In genomic region chr3:25448750-25449684, GRCh38 we compare ENCODE assay signal across 9 cellular contexts. TPM values are rescaled to one million over a fixed set of nuclear protein-coding genes. Genes with fewer than 3 reads are reported as not detected.
DNase-seq lines count a peak whose midpoint lies in the region; ATAC-seq and TF ChIP-seq lines count a peak whose summit lies in the region.
"Had no signal": no experiment of that assay in that cellular context is flagged by ENCODE, and none has a peak within 500 bp of the region (broad histone marks: within the 10 kb centered on the region; RNA-seq: fewer than 3 reads in every experiment).

No MANE protein-coding gene starts in this region.

- H3K27me3 Mint-ChIP-seq in CD8-positive, alpha-beta memory T cell = peaks cover 0 to 5% of the 10 kb centered on the region in 2 donors

- POLR2A ChIA-PET in CD8-positive, alpha-beta memory T cell (lab: Charles Lee) = no interaction called here

- H3K4me1 ChIP-seq in subcutaneous abdominal adipose tissue (ENCODE audit: control insufficient read depth in 5 of 5, insufficient read depth in 5 of 5, low read length in 5 of 5) = peaks cover 0 to 17% (median 15%) of the 10 kb centered on the region in 5 donors
- no peaks in the 10 kb centered on the region for H3K4me1 ChIP-seq in CD8-positive, alpha-beta memory T cell (ENCODE audit: insufficient read depth, low read length)

- in situ Hi-C loops in astrocyte of the spinal cord (cut with HindIII; ENCODE audit: low sequenced_read_pairs) = no loop called here

- H3K9me3 ChIP-seq in subcutaneous abdominal adipose tissue (ENCODE audit: control insufficient read depth in 5 of 5, low read length in 5 of 5) = no peaks in the 10 kb centered on the region
- H3K9me3 ChIP-seq in CD8-positive, alpha-beta memory T cell (ENCODE audit: low read length) = no peaks in the 10 kb centered on the region
- H3K9me3 ChIP-seq: neutrophil had no signal

- no peaks in the 10 kb centered on the region for H3K27me3 ChIP-seq in subcutaneous abdominal adipose tissue (ENCODE audit: control insufficient read depth in 5 of 5, insufficient read depth in 4 of 5, low read length in 5 of 5)
- H3K27me3 ChIP-seq in CD8-positive, alpha-beta memory T cell (ENCODE audit: insufficient read depth, low read length, poor library complexity, severe bottlenecking) = no peaks in the 10 kb centered on the region
- H3K27me3 ChIP-seq: neutrophil had no signal

- peak overlapping the region; percentile 12 for H3K27ac ChIP-seq in subcutaneous abdominal adipose tissue (ENCODE audit: low read depth, low read length)
- H3K27ac ChIP-seq in CD8-positive, alpha-beta memory T cell (ENCODE audit: low read depth, low read length) = no peak overlapping the region
- H3K27ac ChIP-seq: neutrophil had no signal

- peak overlapping the region in 1 of 5 donors; percentile 28 for H3K9ac ChIP-seq in subcutaneous abdominal adipose tissue (ENCODE audit: low read length in 5 of 5)

- CTCF ChIA-PET in CD8-positive, alpha-beta memory T cell (lab: Charles Lee) = no interaction called here

- no peak overlapping the region for H3K27ac Mint-ChIP-seq in CD8-positive, alpha-beta memory T cell

- H3K36me3 Mint-ChIP-seq in CD8-positive, alpha-beta memory T cell = no peaks in the 10 kb centered on the region

- H3K9me3 Mint-ChIP-seq in CD8-positive, alpha-beta memory T cell = peaks cover 0 to 3% (median 0%) of the 10 kb centered on the region in 5 donors

- ATAC-seq in GM18519 (IDR thresholded peaks at IDR 0.05; ENCODE audit: low FRiP score, unreplicated experiment) = no peak

- H3K4me1 Mint-ChIP-seq in CD8-positive, alpha-beta memory T cell = no peaks in the 10 kb centered on the region

- no peaks in the 10 kb centered on the region for H3K36me3 ChIP-seq in subcutaneous abdominal adipose tissue (ENCODE audit: control insufficient read depth in 5 of 5, insufficient read depth in 5 of 5, low read length in 5 of 5)
- H3K36me3 ChIP-seq in CD8-positive, alpha-beta memory T cell (ENCODE audit: insufficient read depth, low read length) = no peaks in the 10 kb centered on the region
- H3K36me3 ChIP-seq: neutrophil had no signal

- no peak overlapping the region for H3K4me3 ChIP-seq in astrocyte of the spinal cord (ENCODE audit: low read depth, low read length)
- H3K4me3 ChIP-seq in subcutaneous abdominal adipose tissue (ENCODE audit: low read depth in 1 of 5, low read length in 5 of 5) = peak overlapping the region in 1 of 5 donors; percentile 23
- no peak overlapping the region for H3K4me3 ChIP-seq in CD8-positive, alpha-beta memory T cell (ENCODE audit: low read length)

- no peak overlapping the region for H3K4me3 Mint-ChIP-seq in CD8-positive, alpha-beta memory T cell

- peak; percentile 55 for DNase-seq in HuH-7.5 (ENCODE audit: low spot score)
- DNase-seq in astrocyte of the spinal cord (ENCODE audit: low read depth, low spot score) = peak; percentile 93
- DNase-seq in kidney tubule cell (ENCODE audit: low spot score) = peak; percentile 69
- no peak for DNase-seq in NCI-H526 (lab: John Stamatoyannopoulos, UW)
- DNase-seq in CD8-positive, alpha-beta memory T cell = no peak
- no peak for DNase-seq in 8988T

- TF ChIP-seq CTCF in astrocyte of the spinal cord (IDR thresholded peaks at IDR 0.05; ENCODE audit: low read depth, low read length) = no peak

RNA-seq across cellular contexts. Expression of gene RARB, which starts 21.0 kb away (rescaled TPM):
- not detected for total RNA-seq in CD8-positive, alpha-beta memory T cell
- polyA plus RNA-seq in CD8-positive, alpha-beta memory T cell = not detected

Comparison
In these comparisons a context has a peak if more than half of its experiments do, and no peak if none do; other contexts are left out.
1. DNase-seq: peak in HuH-7.5 (single experiment), astrocyte of the spinal cord (single experiment) and kidney tubule cell (single experiment); none in NCI-H526 (0 of 2), CD8-positive, alpha-beta memory T cell (0 of 5) and 8988T (single experiment).